8 cellular contexts compared by ENCODE assay signal in the genomic region with DNA sequence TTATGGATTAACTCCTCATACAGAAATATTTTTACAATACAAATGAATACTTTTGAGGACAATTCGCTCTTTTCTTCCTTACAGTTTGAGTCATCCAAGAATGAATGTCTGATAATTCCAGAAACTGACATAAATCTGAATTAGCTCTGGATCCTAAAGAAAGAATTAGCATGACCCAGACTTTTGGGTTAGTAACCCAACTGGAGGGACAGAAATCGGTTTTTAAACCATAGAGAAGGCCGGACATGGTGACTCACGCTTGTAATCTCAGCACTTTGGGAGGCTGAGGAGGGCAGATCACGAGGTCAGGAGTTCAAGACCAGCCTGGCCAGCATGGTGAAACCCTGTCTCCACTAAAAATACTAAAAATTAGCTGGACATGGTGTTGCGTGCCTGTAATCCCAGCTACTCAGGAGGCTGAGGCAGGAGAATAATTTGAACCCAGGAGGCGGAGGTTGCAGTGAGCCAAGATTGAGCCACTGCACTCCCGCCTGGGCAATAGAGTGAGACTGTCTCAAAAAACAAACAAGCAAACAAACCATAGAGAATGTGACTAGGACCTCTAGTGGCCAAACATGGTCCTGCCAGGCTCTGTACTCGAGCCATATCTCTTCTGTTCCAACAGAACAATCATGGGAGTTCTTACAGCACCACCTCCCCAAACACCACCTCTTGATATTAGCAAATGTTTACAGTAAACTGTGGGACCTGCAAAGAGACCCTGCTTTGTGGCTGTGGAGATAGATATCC. TPM values are rescaled to one million over a fixed set of nuclear protein-coding genes. Genes with fewer than 3 reads are reported as not detected.
DNase-seq lines count a peak whose midpoint lies in the region; ATAC-seq and TF ChIP-seq lines count a peak whose summit lies in the region.

No MANE protein-coding gene starts in this region.

- intact Hi-C loops in thyroid gland (cut with DNase I) = no loop called here

- DNase-seq in D341Med (ENCODE audit: low spot score) (peak; percentile 61), HCEC 1CT (peak; percentile 61), Peyer's patch (peak in 1 of 3 donors; percentile 59), iPS-NIHi11 (ENCODE audit: low spot score) (peak; percentile 20), GDM1 (lab: John Stamatoyannopoulos, UW) (no peak), T-helper 17 cell (no peak), thyroid gland (no peak), NCI-H526 treated with DMSO at 0.1 percent for 48 hours (lab: John Stamatoyannopoulos, UW) (no peak)

- no peak overlapping the region for H3K27ac ChIP-seq in Peyer's patch
- no peak overlapping the region for H3K27ac ChIP-seq in thyroid gland

- WGBS in thyroid gland, 2 donors = 93% methylated on average over 9 of the region's 9 CpGs

- H3K4me3 ChIP-seq in Peyer's patch (no peak overlapping the region), thyroid gland (replicated peaks in 1 of 3) (no peak overlapping the region)

- H3K9me3 ChIP-seq in Peyer's patch (no peaks in the 10 kb centered on the region), T-helper 17 cell (ENCODE audit: control insufficient read depth, low read length, poor library complexity, severe bottlenecking) (no peaks in the 10 kb centered on the region), thyroid gland (no peaks in the 10 kb centered on the region)

- H3K4me3 Mint-ChIP-seq in T-helper 17 cell = no peak overlapping the region

- TF ChIP-seq CTCF in Peyer's patch (IDR thresholded peaks at IDR 0.05) (peak in 4 of 6 experiments; percentile 23 to 55 (median 49)), thyroid gland (IDR thresholded peaks at IDR 0.05) (peak in 3 of 6 experiments; percentile 6 to 27 (median 18))

- H3K36me3 Mint-ChIP-seq in T-helper 17 cell (ENCODE audit: low read depth) = no peaks in the 10 kb centered on the region

- no peak for TF ChIP-seq POLR2A in Peyer's patch (IDR thresholded peaks at IDR 0.05)
- no peak for TF ChIP-seq POLR2A in thyroid gland (IDR thresholded peaks at IDR 0.05)

- H3K4me1 ChIP-seq in Peyer's patch (peaks cover 0 to 30% (median 4%) of the 10 kb centered on the region in 4 donors), thyroid gland (peaks cover 8 to 12% of the 10 kb centered on the region in 2 donors)

- H3K27me3 Mint-ChIP-seq in T-helper 17 cell = no peaks in the 10 kb centered on the region

- no peak for ATAC-seq in T-helper 17 cell

- no peaks in the 10 kb centered on the region for H3K4me1 Mint-ChIP-seq in T-helper 17 cell

- H3K36me3 ChIP-seq in Peyer's patch (no peaks in the 10 kb centered on the region), thyroid gland (no peaks in the 10 kb centered on the region)

- H3K27ac Mint-ChIP-seq in T-helper 17 cell = no peak overlapping the region

- no peaks in the 10 kb centered on the region for H3K27me3 ChIP-seq in Peyer's patch
- H3K27me3 ChIP-seq in thyroid gland = no peaks in the 10 kb centered on the region

RNA-seq across cellular contexts. Expression of a gene that starts 44.8 kb away (rescaled TPM):
- total RNA-seq in Peyer's patch (10 to 100 TPM in 3 of 4 donors, 1 to 10 TPM in 1; 7.4 to 33.3 (median 14.3) TPM), T-helper 17 cell (under 1 TPM in 1 of 2 donors, not detected in 1; 0.31 TPM), thyroid gland (1 to 10 TPM; 2.3 to 4.7 (median 3.2) TPM)

Comparison
In these comparisons a context has a peak if more than half of its experiments do, and no peak if none do; other contexts are left out.
1. DNase-seq: peak in D341Med (single experiment), HCEC 1CT (single experiment) and iPS-NIHi11 (single experiment); none in GDM1 (single experiment), T-helper 17 cell (0 of 3), thyroid gland (0 of 2) and NCI-H526 treated with DMSO at 0.1 percent for 48 hours (single experiment).